Comparison of ENCODE assay signal across 12 cellular contexts in the genomic region with DNA sequence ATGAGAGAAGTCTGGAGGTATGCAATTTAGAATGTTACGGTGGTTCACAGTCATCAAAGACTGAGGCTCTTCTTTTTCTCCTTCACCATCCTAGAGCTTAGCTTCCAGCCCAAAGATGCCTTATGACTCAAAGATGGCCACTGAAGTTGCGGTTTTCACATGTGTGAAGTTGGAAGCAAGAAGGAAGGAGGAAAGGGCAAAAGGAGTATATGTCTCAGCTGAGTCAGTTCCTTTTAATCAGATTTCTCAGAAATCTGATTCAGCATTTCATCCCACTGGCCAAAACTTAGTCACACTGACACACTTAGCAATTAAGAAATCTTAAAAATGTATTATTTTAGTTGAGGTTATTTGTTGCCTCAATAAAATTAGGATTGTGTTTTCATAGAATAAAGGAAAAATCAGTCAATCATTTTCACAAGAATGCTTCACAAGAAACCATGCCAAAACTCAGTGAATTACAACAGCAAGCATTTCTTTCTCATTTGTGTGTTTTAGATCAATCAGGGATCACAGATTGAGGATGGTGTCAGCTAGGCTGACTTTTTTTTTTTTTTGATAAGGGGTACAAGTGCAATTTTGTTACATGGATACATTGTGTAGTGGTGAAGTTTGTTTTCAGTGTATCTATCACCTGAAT.
DNase-seq lines count a peak whose midpoint lies in the region; ATAC-seq and TF ChIP-seq lines count a peak whose summit lies in the region.
"Had no signal": no experiment of that assay in that cellular context is flagged by ENCODE, and none has a peak within 500 bp of the region (broad histone marks: within the 10 kb centered on the region; RNA-seq: fewer than 3 reads in every experiment).

No MANE protein-coding gene starts in this region.

- WGBS in thymus, result 81% methylated on average over 2 of the region's 2 CpGs

- H3K4me1 ChIP-seq in thymus (ENCODE audit: control insufficient read depth, insufficient read depth, low read length), result no peaks in the 10 kb centered on the region
- H3K4me1 ChIP-seq: lower lobe of right lung, uterus had no signal

- DNase-seq in stimulated activated CD4-positive, alpha-beta T cell treated with anti-CD3 and anti-CD28 coated beads, Interleukin-15, amount 100 ng/mL, for 24 hours, result peak; percentile 37
- no peak for DNase-seq in stimulated activated CD4-positive, alpha-beta T cell treated with anti-CD3 and anti-CD28 coated beads, Interleukin-12 subunit alpha, Interleukin-12 subunit beta, amount 100 ng/mL, for 4 hours
- DNase-seq in fibroblast of gingiva (ENCODE audit: low read depth) (peak; percentile 88), NCI-H748 treated with DMSO at 0.1 percent for 48 hours (lab: John Stamatoyannopoulos, UW) (no peak), NCI-H128 (lab: John Stamatoyannopoulos, UW; ENCODE audit: unreplicated experiment) (no peak)
- DNase-seq: lower lobe of right lung, NCI-H2081, uterus had no signal

- H3K27me3 ChIP-seq in thymus (ENCODE audit: control insufficient read depth, insufficient read depth), result no peaks in the 10 kb centered on the region
- H3K27me3 ChIP-seq: uterus had no signal

- H3K27ac ChIP-seq in thymus (ENCODE audit: low read depth), result peak overlapping the region; percentile 13
- H3K27ac ChIP-seq: lower lobe of right lung, uterus had no signal

- ATAC-seq in SK-N-SH treated with all-trans-retinoic acid at 6 μM for 48 hours, result peak; percentile 96
- no peak for ATAC-seq in GM19035 (IDR thresholded peaks at IDR 0.05; ENCODE audit: unreplicated experiment)
- ATAC-seq: lower lobe of right lung, WTC11 had no signal

- H3K9me3 ChIP-seq in thymus (ENCODE audit: control insufficient read depth), result no peaks in the 10 kb centered on the region
- H3K9me3 ChIP-seq: lower lobe of right lung, uterus had no signal

- H3K36me3 ChIP-seq in thymus (ENCODE audit: control insufficient read depth, insufficient read depth), result no peaks in the 10 kb centered on the region
- H3K36me3 ChIP-seq: lower lobe of right lung, uterus had no signal

- H3K4me3 ChIP-seq in thymus (ENCODE audit: low read length), result no peak overlapping the region
- H3K4me3 ChIP-seq: lower lobe of right lung, uterus had no signal

TF ChIP-seq in SK-N-SH treated with all-trans-retinoic acid at 6 μM for 48 hours, 23 proteins besides CTCF, POLR2A, EP300 and RAD21:
- TF ChIP-seq, protein P1, sequence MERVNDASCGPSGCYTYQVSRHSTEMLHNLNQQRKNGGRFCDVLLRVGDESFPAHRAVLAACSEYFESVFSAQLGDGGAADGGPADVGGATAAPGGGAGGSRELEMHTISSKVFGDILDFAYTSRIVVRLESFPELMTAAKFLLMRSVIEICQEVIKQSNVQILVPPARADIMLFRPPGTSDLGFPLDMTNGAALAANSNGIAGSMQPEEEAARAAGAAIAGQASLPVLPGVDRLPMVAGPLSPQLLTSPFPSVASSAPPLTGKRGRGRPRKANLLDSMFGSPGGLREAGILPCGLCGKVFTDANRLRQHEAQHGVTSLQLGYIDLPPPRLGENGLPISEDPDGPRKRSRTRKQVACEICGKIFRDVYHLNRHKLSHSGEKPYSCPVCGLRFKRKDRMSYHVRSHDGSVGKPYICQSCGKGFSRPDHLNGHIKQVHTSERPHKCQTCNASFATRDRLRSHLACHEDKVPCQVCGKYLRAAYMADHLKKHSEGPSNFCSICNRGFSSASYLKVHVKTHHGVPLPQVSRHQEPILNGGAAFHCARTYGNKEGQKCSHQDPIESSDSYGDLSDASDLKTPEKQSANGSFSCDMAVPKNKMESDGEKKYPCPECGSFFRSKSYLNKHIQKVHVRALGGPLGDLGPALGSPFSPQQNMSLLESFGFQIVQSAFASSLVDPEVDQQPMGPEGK (CRISPR knock-in tag; IDR thresholded peaks at IDR 0.05; ENCODE audit: borderline replicate concordance), result no peak
- TF ChIP-seq GLIS3 (CRISPR knock-in tag; IDR thresholded peaks at IDR 0.05) (no peak), ZNF70 (CRISPR knock-in tag; IDR thresholded peaks at IDR 0.05) (no peak), PPARA (CRISPR knock-in tag; IDR thresholded peaks at IDR 0.05; ENCODE audit: borderline replicate concordance) (no peak), ISL1 (CRISPR knock-in tag; IDR thresholded peaks at IDR 0.05) (no peak), BACH2 (CRISPR knock-in tag; IDR thresholded peaks at IDR 0.05; ENCODE audit: borderline replicate concordance) (no peak), ZNF8 (CRISPR knock-in tag; IDR thresholded peaks at IDR 0.05) (no peak), RARB (CRISPR knock-in tag; IDR thresholded peaks at IDR 0.05) (no peak), ZFP3 (CRISPR knock-in tag; IDR thresholded peaks at IDR 0.05) (no peak), ESRRG (CRISPR knock-in tag; IDR thresholded peaks at IDR 0.05) (no peak), ZC3H10 (CRISPR knock-in tag; IDR thresholded peaks at IDR 0.05) (no peak)
TF ChIP-seq in SK-N-SH treated with all-trans-retinoic acid at 6 μM for 48 hours: peak in this region for 0.

Comparison
In these comparisons a context has a peak if more than half of its experiments do, and no peak if none do; other contexts are left out.
1. DNase-seq: peak in stimulated activated CD4-positive, alpha-beta T cell treated with anti-CD3 and anti-CD28 coated beads, Interleukin-15, amount 100 ng/mL, for 24 hours (single experiment) and fibroblast of gingiva (single experiment); none in stimulated activated CD4-positive, alpha-beta T cell treated with anti-CD3 and anti-CD28 coated beads, Interleukin-12 subunit alpha, Interleukin-12 subunit beta, amount 100 ng/mL, for 4 hours (single experiment), NCI-H748 treated with DMSO at 0.1 percent for 48 hours (single experiment) and NCI-H128 (single experiment).